In genomic region chr10:69721690-69722310, GRCh38 we compare ENCODE assay signal across 13 cellular contexts.
A peak's percentile ranks its signal among the peaks of the same experiment; 100 is the strongest.
DNase-seq lines count a peak whose midpoint lies in the region; ATAC-seq, FAIRE-seq and TF ChIP-seq lines count a peak whose summit lies in the region.
"Had no signal": no experiment of that assay in that cellular context is flagged by ENCODE, and none has a peak within 500 bp of the region (broad histone marks: within the 10 kb centered on the region; RNA-seq: fewer than 3 reads in every experiment).

No MANE protein-coding gene starts in this region.

- H3K36me3 ChIP-seq in Loucy (ENCODE audit: insufficient read depth, low read length) (no peaks in the 10 kb centered on the region), left lung (no peaks in the 10 kb centered on the region)
- H3K36me3 ChIP-seq: breast epithelium had no signal

- H4K20me1 ChIP-seq in Loucy (ENCODE audit: insufficient read depth, low read length, poor library complexity, severe bottlenecking): no peaks in the 10 kb centered on the region

- peak; percentile 86 for ATAC-seq in left lung
- no peak for ATAC-seq in GM19328 (IDR thresholded peaks at IDR 0.05; ENCODE audit: unreplicated experiment)
- ATAC-seq in GM21390 (IDR thresholded peaks at IDR 0.05; ENCODE audit: unreplicated experiment): no peak
- ATAC-seq: foreskin keratinocyte, HCT116 had no signal

- H3K9me2 ChIP-seq in Loucy (replicated peaks; ENCODE audit: low read depth, low read length): no peaks in the 10 kb centered on the region

- intact Hi-C loops in left lung (cut with DNase I): no loop called here

- no peak overlapping the region for H3K9ac ChIP-seq in Loucy (ENCODE audit: low read depth, low read length, poor library complexity, severe bottlenecking)

- TF ChIP-seq CTCF in Loucy (conservative IDR thresholded peaks at IDR 0.05; ENCODE audit: low read length): no peak
- TF ChIP-seq CTCF in left lung (IDR thresholded peaks at IDR 0.05): no peak

- no peaks in the 10 kb centered on the region for H3K79me2 ChIP-seq in Loucy (ENCODE audit: insufficient read depth, low read length)

- no peak overlapping the region for H3K27ac ChIP-seq in left lung
- H3K27ac ChIP-seq: breast epithelium, foreskin keratinocyte, PC-9 had no signal

- H3K9me3 ChIP-seq in Loucy (ENCODE audit: insufficient read depth, low read depth, low read length) (no peaks in the 10 kb centered on the region), left lung (no peaks in the 10 kb centered on the region)
- H3K9me3 ChIP-seq: breast epithelium had no signal

- no peaks in the 10 kb centered on the region for H3K27me3 ChIP-seq in Loucy (ENCODE audit: insufficient read depth, low read length, poor library complexity, severe bottlenecking)
- H3K27me3 ChIP-seq in left lung: peaks cover 0 to 2% of the 10 kb centered on the region in 2 donors
- H3K27me3 ChIP-seq: breast epithelium had no signal

- peak overlapping the region; percentile 31; the same call in 1 of the 2 replicates for H2AFZ ChIP-seq in Loucy (ENCODE audit: low read length)
- H2AFZ ChIP-seq: PC-9 had no signal

- H3K4me3 ChIP-seq in Loucy (ENCODE audit: low read length, poor library complexity, severe bottlenecking): no peak overlapping the region
- H3K4me3 ChIP-seq in left lung: no peak overlapping the region
- H3K4me3 ChIP-seq: breast epithelium, PC-9 had no signal

- H3F3A ChIP-seq in Loucy (ENCODE audit: low read depth): no peaks in the 10 kb centered on the region

- TF ChIP-seq POLR2A in GM12891 (IDR thresholded peaks at IDR 0.05; ENCODE audit: low read depth, low read length): no peak

- no peaks in the 10 kb centered on the region for H3K4me1 ChIP-seq in Loucy (ENCODE audit: insufficient read depth, low read length, poor library complexity, severe bottlenecking)
- H3K4me1 ChIP-seq in left lung: peaks cover 0 to 4% of the 10 kb centered on the region in 2 donors
- H3K4me1 ChIP-seq: breast epithelium, foreskin keratinocyte had no signal

- H3K4me2 ChIP-seq in Loucy (ENCODE audit: low read depth, low read length, poor library complexity, severe bottlenecking): no peak overlapping the region
- H3K4me2 ChIP-seq: PC-9 had no signal

- DNase-seq in A172 (ENCODE audit: low spot score): peak; percentile 52
- DNase-seq in dermis blood vessel endothelial cell: peak; percentile 74
- DNase-seq in left lung: peak in 1 of 2 donors; percentile 62
- no peak for DNase-seq in NK-92 (lab: John Stamatoyannopoulos, UW; ENCODE audit: unreplicated experiment)
- no peak for DNase-seq in GM12891 (ENCODE audit: insufficient read length, low spot score)
- DNase-seq: activated T-cell treated with anti-CD3 and anti-CD28 coated beads, Interleukin-2, amount 50 U/mL, for 48 hours; PC-9 had no signal

- no peak for FAIRE-seq in GM12891 (lab: Jason Lieb, UNC)

TF ChIP-seq in GM12891, 5 proteins besides CTCF, POLR2A, EP300 and RAD21:
- TF ChIP-seq TAF1 (IDR thresholded peaks at IDR 0.05; ENCODE audit: low read depth, low read length) (no peak), SPI1 (IDR thresholded peaks at IDR 0.05; ENCODE audit: low read depth, low read length) (no peak), POU2F2 (IDR thresholded peaks at IDR 0.05; ENCODE audit: low read depth, low read length) (no peak), PAX5 (IDR thresholded peaks at IDR 0.05; ENCODE audit: insufficient read depth, low read length, severe bottlenecking) (no peak), POLR2AphosphoS5 (IDR thresholded peaks at IDR 0.05; ENCODE audit: low read depth, low read length) (no peak)
TF ChIP-seq in GM12891: peak in this region for 0.

Comparison
In these comparisons a context has a peak if more than half of its experiments do, and no peak if none do; other contexts are left out.
1. DNase-seq: peak in A172 (single experiment) and dermis blood vessel endothelial cell (single experiment); none in NK-92 (single experiment) and GM12891 (single experiment).